Comparison of ENCODE assay signal across 11 cellular contexts in the genomic region with DNA sequence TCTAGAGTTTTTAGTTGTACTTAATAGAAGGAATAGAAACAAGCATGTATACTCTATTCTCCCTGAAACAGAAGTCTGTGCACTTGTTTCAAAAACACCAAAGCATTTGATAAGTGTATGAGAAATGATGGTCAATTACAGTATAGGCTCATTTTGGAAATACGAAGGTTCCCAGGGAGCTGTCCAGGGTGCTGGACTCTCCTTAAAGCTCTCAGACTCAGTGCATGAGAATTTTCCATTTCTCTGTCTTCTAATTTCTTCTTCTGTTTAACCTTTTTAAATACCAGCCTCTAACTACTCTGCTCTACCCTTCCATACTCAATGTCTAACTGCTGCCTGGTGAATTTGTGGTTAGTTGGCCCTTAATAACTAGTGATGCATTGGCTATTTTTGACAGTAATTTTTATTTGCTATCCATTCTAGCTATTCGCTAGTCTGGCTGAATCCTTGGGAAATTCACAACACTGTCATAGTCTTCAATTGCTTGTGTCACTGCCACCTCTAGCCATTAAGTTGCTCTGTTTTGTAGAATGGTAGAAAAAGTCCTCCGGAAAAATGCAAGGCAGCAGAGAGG.
DNase-seq lines count a peak whose midpoint lies in the region; ATAC-seq and TF ChIP-seq lines count a peak whose summit lies in the region.
"Had no signal": no experiment of that assay in that cellular context is flagged by ENCODE, and none has a peak within 500 bp of the region (broad histone marks: within the 10 kb centered on the region; RNA-seq: fewer than 3 reads in every experiment).

No MANE protein-coding gene starts in this region.

- ATAC-seq in HCT116: no peak
- ATAC-seq in HG03175 (IDR thresholded peaks at IDR 0.05; ENCODE audit: unreplicated experiment): no peak
- ATAC-seq: activated naive CD4-positive, alpha-beta T cell treated with anti-CD3 and anti-CD28 coated beads, Interleukin-2, amount 50 U/mL, for 72 hours; effector memory CD8-positive, alpha-beta T cell had no signal

- H3K4me3 ChIP-seq in HCT116 (replicated peaks in 1 of 2; ENCODE audit: low read depth in 1 of 2, low read length in 2 of 2) (no peak overlapping the region), kidney epithelial cell (ENCODE audit: low read depth, low read length) (no peak overlapping the region)

- H3K79me2 ChIP-seq in HCT116 (ENCODE audit: insufficient read depth, low read length): no peaks in the 10 kb centered on the region

- no peak overlapping the region for H3K27ac ChIP-seq in HCT116 (ENCODE audit: low read depth, low read length)
- H3K27ac ChIP-seq: 22Rv1 had no signal

- H3K27me3 ChIP-seq in HCT116 (ENCODE audit: insufficient read depth, low read length): peaks cover 5% of the 10 kb centered on the region; the same call in 1 of the 2 replicates
- no peaks in the 10 kb centered on the region for H3K27me3 ChIP-seq in kidney epithelial cell (ENCODE audit: control insufficient read depth, insufficient read depth, low read length)

- DNase-seq in DMS 273 (lab: John Stamatoyannopoulos, UW; ENCODE audit: unreplicated experiment) (peak; percentile 21), DMS 273 treated with DMSO at 0.1 percent for 48 hours (lab: John Stamatoyannopoulos, UW) (no peak), HCT116 (ENCODE audit: low read depth, low spot score) (no peak), kidney epithelial cell (ENCODE audit: low read depth) (peak; percentile 21), T-helper 9 cell (no peak), DMS79 (lab: John Stamatoyannopoulos, UW) (no peak)
- DNase-seq in activated CD4-positive, alpha-beta T cell treated with anti-CD3 and anti-CD28 coated beads, Interleukin-2, amount 50 U/mL, for 48 hours: peak; percentile 9 to 11
- DNase-seq: effector memory CD8-positive, alpha-beta T cell had no signal

- TF ChIP-seq CTCF in HCT116 (IDR thresholded peaks at IDR 0.05 in 2 of 3, conservative IDR thresholded peaks at IDR 0.05 in 1 of 3; ENCODE audit: borderline replicate concordance in 1 of 3, insufficient read depth in 1 of 3, low read depth in 2 of 3, low read length in 2 of 3): no peak
- TF ChIP-seq CTCF in kidney epithelial cell (IDR thresholded peaks at IDR 0.05; ENCODE audit: insufficient read depth, low read length, poor library complexity, severe bottlenecking): no peak

- intact Hi-C loops in HCT116 (cut with micrococcal nuclease): no loop called here

- no peak overlapping the region for H3K9ac ChIP-seq in HCT116 (ENCODE audit: low read length)

- no peaks in the 10 kb centered on the region for H4K20me1 ChIP-seq in HCT116 (ENCODE audit: insufficient read depth)

- no peaks in the 10 kb centered on the region for H3K9me3 ChIP-seq in HCT116 (ENCODE audit: control insufficient read depth in 1 of 2, insufficient read depth in 1 of 2, low read depth in 1 of 2, low read length in 2 of 2)

- CTCF ChIA-PET in HCT116 (lab: Charles Lee): no interaction called here

- H3K36me3 ChIP-seq in HCT116 (ENCODE audit: control insufficient read depth in 1 of 2, insufficient read depth in 2 of 2, low read length in 2 of 2) (no peaks in the 10 kb centered on the region), kidney epithelial cell (ENCODE audit: control insufficient read depth, insufficient read depth, low read length) (no peaks in the 10 kb centered on the region)

- no peak for TF ChIP-seq RAD21 in HCT116 (IDR thresholded peaks at IDR 0.05; ENCODE audit: low read depth)

- H3K4me2 ChIP-seq in HCT116 (ENCODE audit: low read length): no peak overlapping the region

- no TSS peak for BruUV-seq in HCT116 (replicated peaks; lab: Mats Ljungman, UMichigan)

- RAD21 ChIA-PET in HCT116 (lab: Charles Lee; ENCODE audit: low non-redundant PET in 1 of 2, low total read pairs in 2 of 2, uncharacterized antibody in 2 of 2, unreplicated experiment in 2 of 2): no interaction called here

- H3K4me1 ChIP-seq in HCT116 (ENCODE audit: control insufficient read depth in 1 of 2, insufficient read depth in 2 of 2, low read length in 2 of 2): no peaks in the 10 kb centered on the region

- no peak for TF ChIP-seq POLR2A in HCT116 (IDR thresholded peaks at IDR 0.05; ENCODE audit: borderline replicate concordance, extremely low read depth, insufficient read depth, insufficient read length)

- H3K9me2 ChIP-seq in HCT116 (ENCODE audit: insufficient read depth): no peaks in the 10 kb centered on the region

- H2AFZ ChIP-seq in HCT116 (ENCODE audit: low read depth, low read length, poor library complexity, severe bottlenecking): no peak overlapping the region

- POLR2A ChIA-PET in HCT116 (lab: Charles Lee): no interaction called here

TF ChIP-seq in HCT116, 20 proteins besides CTCF, POLR2A, EP300 and RAD21:
- TF ChIP-seq, protein P1, sequence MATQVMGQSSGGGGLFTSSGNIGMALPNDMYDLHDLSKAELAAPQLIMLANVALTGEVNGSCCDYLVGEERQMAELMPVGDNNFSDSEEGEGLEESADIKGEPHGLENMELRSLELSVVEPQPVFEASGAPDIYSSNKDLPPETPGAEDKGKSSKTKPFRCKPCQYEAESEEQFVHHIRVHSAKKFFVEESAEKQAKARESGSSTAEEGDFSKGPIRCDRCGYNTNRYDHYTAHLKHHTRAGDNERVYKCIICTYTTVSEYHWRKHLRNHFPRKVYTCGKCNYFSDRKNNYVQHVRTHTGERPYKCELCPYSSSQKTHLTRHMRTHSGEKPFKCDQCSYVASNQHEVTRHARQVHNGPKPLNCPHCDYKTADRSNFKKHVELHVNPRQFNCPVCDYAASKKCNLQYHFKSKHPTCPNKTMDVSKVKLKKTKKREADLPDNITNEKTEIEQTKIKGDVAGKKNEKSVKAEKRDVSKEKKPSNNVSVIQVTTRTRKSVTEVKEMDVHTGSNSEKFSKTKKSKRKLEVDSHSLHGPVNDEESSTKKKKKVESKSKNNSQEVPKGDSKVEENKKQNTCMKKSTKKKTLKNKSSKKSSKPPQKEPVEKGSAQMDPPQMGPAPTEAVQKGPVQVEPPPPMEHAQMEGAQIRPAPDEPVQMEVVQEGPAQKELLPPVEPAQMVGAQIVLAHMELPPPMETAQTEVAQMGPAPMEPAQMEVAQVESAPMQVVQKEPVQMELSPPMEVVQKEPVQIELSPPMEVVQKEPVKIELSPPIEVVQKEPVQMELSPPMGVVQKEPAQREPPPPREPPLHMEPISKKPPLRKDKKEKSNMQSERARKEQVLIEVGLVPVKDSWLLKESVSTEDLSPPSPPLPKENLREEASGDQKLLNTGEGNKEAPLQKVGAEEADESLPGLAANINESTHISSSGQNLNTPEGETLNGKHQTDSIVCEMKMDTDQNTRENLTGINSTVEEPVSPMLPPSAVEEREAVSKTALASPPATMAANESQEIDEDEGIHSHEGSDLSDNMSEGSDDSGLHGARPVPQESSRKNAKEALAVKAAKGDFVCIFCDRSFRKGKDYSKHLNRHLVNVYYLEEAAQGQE (IDR thresholded peaks at IDR 0.05; ENCODE audit: low read depth): peak; percentile 77
- TF ChIP-seq, protein P2, sequence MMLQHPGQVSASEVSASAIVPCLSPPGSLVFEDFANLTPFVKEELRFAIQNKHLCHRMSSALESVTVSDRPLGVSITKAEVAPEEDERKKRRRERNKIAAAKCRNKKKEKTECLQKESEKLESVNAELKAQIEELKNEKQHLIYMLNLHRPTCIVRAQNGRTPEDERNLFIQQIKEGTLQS (IDR thresholded peaks at IDR 0.05): no peak

Comparison
In these comparisons a context has a peak if more than half of its experiments do, and no peak if none do; other contexts are left out.
1. DNase-seq: peak in DMS 273 (single experiment), activated CD4-positive, alpha-beta T cell treated with anti-CD3 and anti-CD28 coated beads, Interleukin-2, amount 50 U/mL, for 48 hours (2 of 2) and kidney epithelial cell (single experiment); none in DMS 273 treated with DMSO at 0.1 percent for 48 hours (single experiment), HCT116 (single experiment), T-helper 9 cell (single experiment) and DMS79 (single experiment).